ENCODE assay signal across 10 cellular contexts in the genomic region with DNA sequence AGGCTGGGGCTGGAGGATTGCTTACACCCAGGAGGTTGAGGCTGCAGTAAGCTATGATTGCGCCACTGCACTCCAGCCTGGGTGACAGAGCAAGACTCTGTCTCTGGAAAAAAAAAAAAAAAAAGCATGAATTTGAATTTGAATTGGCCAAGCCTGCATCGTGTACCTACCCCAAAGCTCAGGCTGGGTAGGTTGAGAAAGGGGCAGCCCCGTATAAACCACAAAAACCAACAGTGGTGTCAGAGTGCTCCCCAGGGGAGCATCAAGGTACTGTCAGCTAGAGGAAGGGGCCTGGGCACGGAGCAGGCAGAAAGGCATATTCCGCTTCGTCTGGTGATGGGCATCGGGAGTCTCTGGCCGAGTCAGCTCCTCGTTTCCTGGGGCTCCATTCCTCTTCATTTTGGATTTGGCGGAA. TPM values are rescaled to one million over a fixed set of nuclear protein-coding genes. Genes with fewer than 3 reads are reported as not detected.
A peak's percentile ranks its signal among the peaks of the same experiment; 100 is the strongest.
DNase-seq lines count a peak whose midpoint lies in the region; ATAC-seq lines count a peak whose summit lies in the region.
"Had no signal": no experiment of that assay in that cellular context is flagged by ENCODE, and none has a peak within 500 bp of the region (broad histone marks: within the 10 kb centered on the region; RNA-seq: fewer than 3 reads in every experiment).

No MANE protein-coding gene starts in this region.

- intact Hi-C loops in activated T-helper 2 cell treated with anti-CD3 and anti-CD28 coated beads, Interferon-gamma antibody, Interleukin-2, Interleukin-4, amounts not matched to agents 10 μg/mL and 5 μg/mL and 100 μg/mL, durations not matched to agents 14 hours and 24 hours and 36 hours (cut with micrococcal nuclease), result loop anchor here (10.0 kb wide), 1 partner anchor 52 kb away; no protein-coding TSS in a partner anchor

- no peaks in the 10 kb centered on the region for H3K9me3 Mint-ChIP-seq in activated T-helper 2 cell treated with anti-CD3 and anti-CD28 coated beads, Interferon-gamma antibody, Interleukin-2, Interleukin-4, amounts not matched to agents 10 μg/mL and 5 μg/mL and 100 μg/mL, durations not matched to agents 14 hours and 24 hours and 36 hours
- H3K9me3 Mint-ChIP-seq: neural crest cell had no signal

- H3K4me3 Mint-ChIP-seq in activated T-helper 2 cell treated with anti-CD3 and anti-CD28 coated beads, Interferon-gamma antibody, Interleukin-2, Interleukin-4, amounts not matched to agents 10 μg/mL and 5 μg/mL and 100 μg/mL, durations not matched to agents 14 hours and 24 hours and 36 hours (ENCODE audit: low read depth), result no peak overlapping the region
- H3K4me3 Mint-ChIP-seq: neural crest cell had no signal

- peaks cover 5% of the 10 kb centered on the region for H3K4me1 Mint-ChIP-seq in activated T-helper 2 cell treated with anti-CD3 and anti-CD28 coated beads, Interferon-gamma antibody, Interleukin-2, Interleukin-4, amounts not matched to agents 10 μg/mL and 5 μg/mL and 100 μg/mL, durations not matched to agents 14 hours and 24 hours and 36 hours (ENCODE audit: low read depth)
- H3K4me1 Mint-ChIP-seq: neural crest cell had no signal

- peaks cover 4% of the 10 kb centered on the region for H3K36me3 Mint-ChIP-seq in activated T-helper 2 cell treated with anti-CD3 and anti-CD28 coated beads, Interferon-gamma antibody, Interleukin-2, Interleukin-4, amounts not matched to agents 10 μg/mL and 5 μg/mL and 100 μg/mL, durations not matched to agents 14 hours and 24 hours and 36 hours (ENCODE audit: low read depth)

- H3K27me3 Mint-ChIP-seq in activated T-helper 2 cell treated with anti-CD3 and anti-CD28 coated beads, Interferon-gamma antibody, Interleukin-2, Interleukin-4, amounts not matched to agents 10 μg/mL and 5 μg/mL and 100 μg/mL, durations not matched to agents 14 hours and 24 hours and 36 hours (ENCODE audit: low read depth), result peaks cover 2% of the 10 kb centered on the region

- DNase-seq in activated T-cell treated with anti-CD3 and anti-CD28 coated beads for 48 hours (ENCODE audit: low read depth) (peak; percentile 31), COLO829 (ENCODE audit: low spot score) (no peak), NCI-H2227 (lab: John Stamatoyannopoulos, UW; ENCODE audit: unreplicated experiment) (no peak)
- DNase-seq in stimulated activated CD4-positive, alpha-beta T cell treated with anti-CD3 and anti-CD28 coated beads, Interleukin-2, amount 100 ng/mL, for 4 hours (ENCODE audit: low read depth), result peak; percentile 35
- no peak for DNase-seq in activated T-helper 2 cell treated with anti-CD3 and anti-CD28 coated beads, Interferon-gamma antibody, Interleukin-2, Interleukin-4, amounts not matched to agents 10 μg/mL and 5 μg/mL and 100 μg/mL, durations not matched to agents 14 hours and 24 hours and 36 hours (ENCODE audit: low spot score)
- no peak for DNase-seq in NK-92 treated with Interleukin-12 subunit alpha and Interleukin-12 subunit beta, amount 100 ng/mL, for 24 hours (lab: John Stamatoyannopoulos, UW)
- DNase-seq: GF-D8 had no signal

- H3K27ac Mint-ChIP-seq in activated T-helper 2 cell treated with anti-CD3 and anti-CD28 coated beads, Interferon-gamma antibody, Interleukin-2, Interleukin-4, amounts not matched to agents 10 μg/mL and 5 μg/mL and 100 μg/mL, durations not matched to agents 14 hours and 24 hours and 36 hours, result no peak overlapping the region

- peak; percentile 73 for ATAC-seq in GM18861 (IDR thresholded peaks at IDR 0.05; ENCODE audit: unreplicated experiment)
- peak; percentile 68 for ATAC-seq in HG03097 (IDR thresholded peaks at IDR 0.05; ENCODE audit: low FRiP score, unreplicated experiment)

RNA-seq across cellular contexts. Expression of gene RAP1GAP2, which starts 40.9 kb away (rescaled TPM):
- 0.46 and 1.1 TPM in 2 replicates for total RNA-seq in activated T-helper 2 cell treated with anti-CD3 and anti-CD28 coated beads, Interferon-gamma antibody, Interleukin-2, Interleukin-4, amounts not matched to agents 10 μg/mL and 5 μg/mL and 100 μg/mL, durations not matched to agents 14 hours and 24 hours and 36 hours

Comparison
In these comparisons a context has a peak if more than half of its experiments do, and no peak if none do; other contexts are left out.
1. DNase-seq: peak in activated T-cell treated with anti-CD3 and anti-CD28 coated beads for 48 hours (single experiment) and stimulated activated CD4-positive, alpha-beta T cell treated with anti-CD3 and anti-CD28 coated beads, Interleukin-2, amount 100 ng/mL, for 4 hours (single experiment); none in activated T-helper 2 cell treated with anti-CD3 and anti-CD28 coated beads, Interferon-gamma antibody, Interleukin-2, Interleukin-4, amounts not matched to agents 10 μg/mL and 5 μg/mL and 100 μg/mL, durations not matched to agents 14 hours and 24 hours and 36 hours (single experiment), NK-92 treated with Interleukin-12 subunit alpha and Interleukin-12 subunit beta, amount 100 ng/mL, for 24 hours (single experiment), COLO829 (single experiment) and NCI-H2227 (single experiment).